Comparison of ENCODE assay signal across 25 cellular contexts in genomic region chr1:119838255-119838654, GRCh38. TPM values are rescaled to one million over a fixed set of nuclear protein-coding genes. Genes with fewer than 3 reads are reported as not detected.
"Had no signal": no experiment of that assay in that cellular context is flagged by ENCODE, and none has a peak within 500 bp of the region (broad histone marks: within the 10 kb centered on the region; RNA-seq: fewer than 3 reads in every experiment).

No MANE protein-coding gene starts in this region.

- H3K4me2 ChIP-seq: neural progenitor cell had no signal

- H3K27ac ChIP-seq: cardiac muscle cell, dorsolateral prefrontal cortex, epithelial cell of prostate, heart right ventricle, neural progenitor cell, thyroid gland had no signal

- H3K4me1 ChIP-seq: heart right ventricle, neural progenitor cell, thyroid gland had no signal

- DNase-seq: activated B cell treated with CpG ODN at 0.5 μM for 24 hours; activated CD4-positive, alpha-beta T cell treated with anti-CD3 and anti-CD28 coated beads for 4 hours; activated CD8-positive, alpha-beta T cell treated with anti-CD3 and anti-CD28 coated beads for 36 hours; activated naive CD4-positive, alpha-beta T cell treated with Interleukin-2 at 50 U/mL for 16 hours; activated T-cell treated with anti-CD3 and anti-CD28 coated beads, Interleukin-2, amount 50 U/mL, for 1 hour; dorsolateral prefrontal cortex; heart right ventricle; immature natural killer cell; left ventricle myocardium superior; mesendoderm; naive thymus-derived CD4-positive, alpha-beta T cell; stimulated activated CD4-positive, alpha-beta T cell treated with anti-CD3 and anti-CD28 coated beads, Interleukin-12 subunit alpha, Interleukin-12 subunit beta, amount 100 ng/mL, for 4 hours; stimulated activated CD4-positive, alpha-beta T cell treated with anti-CD3 and anti-CD28 coated beads, Interleukin-1b, Interleukin-23, amount 100 ng/mL, for 48 hours; stimulated activated naive CD4-positive, alpha-beta T cell treated with Interleukin-2 at 50 U/mL for 16 hours; thyroid gland had no signal

- H3K27me3 ChIP-seq: cardiac muscle cell, neural progenitor cell, thyroid gland had no signal

- ATAC-seq: activated CD8-positive, alpha-beta T cell treated with anti-CD3 and anti-CD28 coated beads for 36 hours; heart right ventricle; left ventricle myocardium superior; naive thymus-derived CD4-positive, alpha-beta T cell had no signal

- H3K9me3 ChIP-seq: heart right ventricle, thyroid gland had no signal

- H3K9ac ChIP-seq: neural progenitor cell had no signal

- H2AFZ ChIP-seq: neural progenitor cell had no signal

- H3K36me3 ChIP-seq: cardiac muscle cell, heart right ventricle, neural progenitor cell, thyroid gland had no signal

- H3K4me3 ChIP-seq: cardiac muscle cell, dorsolateral prefrontal cortex, heart right ventricle, neural progenitor cell, thyroid gland had no signal

RNA-seq across cellular contexts. Expression of gene REG4, which starts 27.0 kb away (rescaled TPM):
- total RNA-seq: activated B cell treated with CpG ODN at 0.5 μM for 24 hours; activated T-helper 2 cell treated with anti-CD3 and anti-CD28 coated beads, Interferon-gamma antibody, Interleukin-2, Interleukin-4, amounts not matched to agents 10 μg/mL and 5 μg/mL and 100 μg/mL, durations not matched to agents 14 hours and 24 hours and 36 hours; astrocyte; cardiac muscle cell; dorsolateral prefrontal cortex; heart right ventricle; left ventricle myocardium superior; osteoblast; subcutaneous adipose tissue; thyroid gland; ureter had no signal
- polyA plus RNA-seq: cardiac muscle cell, heart right ventricle, immature natural killer cell had no signal

RNA-seq across cellular contexts. Expression of gene ADAM30, which starts 58.1 kb away (rescaled TPM):
- total RNA-seq: activated B cell treated with CpG ODN at 0.5 μM for 24 hours; activated CD8-positive, alpha-beta T cell treated with anti-CD3 and anti-CD28 coated beads for 36 hours; activated T-helper 2 cell treated with anti-CD3 and anti-CD28 coated beads, Interferon-gamma antibody, Interleukin-2, Interleukin-4, amounts not matched to agents 10 μg/mL and 5 μg/mL and 100 μg/mL, durations not matched to agents 14 hours and 24 hours and 36 hours; astrocyte; cardiac muscle cell; dorsolateral prefrontal cortex; heart right ventricle; left ventricle myocardium superior; mucosa of gallbladder; naive thymus-derived CD4-positive, alpha-beta T cell; osteoblast; progenitor cell of endocrine pancreas; subcutaneous adipose tissue; ureter had no signal
- polyA plus RNA-seq: cardiac muscle cell, heart right ventricle, immature natural killer cell had no signal
